ENCODE assay signal across 19 cellular contexts in genomic region chr1:47701741-47702515, GRCh38.
"Had no signal": no experiment of that assay in that cellular context is flagged by ENCODE, and none has a peak within 500 bp of the region (broad histone marks: within the 10 kb centered on the region; RNA-seq: fewer than 3 reads in every experiment).

No MANE protein-coding gene starts in this region.

- H3K4me3 Mint-ChIP-seq: endodermal cell; naive thymus-derived CD8-positive, alpha-beta T cell; neural progenitor cell had no signal

- H3K36me3 Mint-ChIP-seq: naive thymus-derived CD8-positive, alpha-beta T cell; neural progenitor cell had no signal

- DNase-seq: dermis blood vessel endothelial cell; effector CD4-positive, alpha-beta T cell; endodermal cell; erythroblast; foreskin keratinocyte; head of caudate nucleus; kidney; left cardiac atrium; left ventricle myocardium superior; mesendoderm; naive thymus-derived CD8-positive, alpha-beta T cell; sigmoid colon; stimulated activated CD4-positive, alpha-beta T cell treated with anti-CD3 and anti-CD28 coated beads, Interleukin-12 subunit alpha, Interleukin-12 subunit beta, amount 100 ng/mL, for 4 hours; stimulated activated CD4-positive, alpha-beta T cell treated with anti-CD3 and anti-CD28 coated beads, Interleukin-2, amount 100 ng/mL, for 48 hours; stimulated activated naive CD4-positive, alpha-beta T cell treated with Interleukin-2 at 50 U/mL for 16 hours had no signal

- H3K27ac ChIP-seq: cardiac muscle cell, foreskin keratinocyte, hepatocyte, neural progenitor cell, sigmoid colon, skin epidermis had no signal

- H3K27ac Mint-ChIP-seq: endodermal cell; naive thymus-derived CD8-positive, alpha-beta T cell; neural progenitor cell had no signal

- H3K9ac ChIP-seq: neural progenitor cell had no signal

- H3K9me3 Mint-ChIP-seq: endodermal cell; naive thymus-derived CD8-positive, alpha-beta T cell; neural progenitor cell had no signal

- H3K36me3 ChIP-seq: cardiac muscle cell, neural progenitor cell, sigmoid colon had no signal

- ATAC-seq: foreskin keratinocyte; left cardiac atrium; left ventricle myocardium superior; naive thymus-derived CD8-positive, alpha-beta T cell had no signal

- H3K4me1 ChIP-seq: foreskin keratinocyte had no signal

- H3K9me3 ChIP-seq: sigmoid colon had no signal

- H3K4me3 ChIP-seq: cardiac muscle cell, hepatocyte, neural progenitor cell, sigmoid colon, skin epidermis had no signal
